In genomic region chr19:52170863-52171320, GRCh38 we compare ENCODE assay signal across 7 cellular contexts. TPM values are rescaled to one million over a fixed set of nuclear protein-coding genes. Genes with fewer than 3 reads are reported as not detected.
DNase-seq lines count a peak whose midpoint lies in the region; ATAC-seq, FAIRE-seq and TF ChIP-seq lines count a peak whose summit lies in the region.

No MANE protein-coding gene starts in this region.

- H3K9me3 Mint-ChIP-seq in activated CD8-positive, alpha-beta T cell treated with anti-CD3 and anti-CD28 coated beads, Interleukin-2, amount 10 ng/mL, durations not matched to agents 7 days and 5 days (ENCODE audit: insufficient read depth) = peaks cover 13% of the 10 kb centered on the region
- H3K9me3 Mint-ChIP-seq in glutamatergic neuron (ENCODE audit: unreplicated experiment) = peaks cover 13% of the 10 kb centered on the region

- H3K27ac Mint-ChIP-seq in activated CD8-positive, alpha-beta T cell treated with anti-CD3 and anti-CD28 coated beads, Interleukin-2, amount 10 ng/mL, durations not matched to agents 7 days and 5 days = peak overlapping the region; percentile 97
- H3K27ac Mint-ChIP-seq in glutamatergic neuron (ENCODE audit: unreplicated experiment) = peak overlapping the region; percentile 87

- TF ChIP-seq CTCF in glutamatergic neuron (IDR thresholded peaks at IDR 0.05; ENCODE audit: partially characterized antibody, unreplicated experiment) = no peak
- no peak for TF ChIP-seq CTCF in pancreas (IDR thresholded peaks at IDR 0.05)

- peaks cover 49% of the 10 kb centered on the region for H3K36me3 Mint-ChIP-seq in activated CD8-positive, alpha-beta T cell treated with anti-CD3 and anti-CD28 coated beads, Interleukin-2, amount 10 ng/mL, durations not matched to agents 7 days and 5 days (ENCODE audit: low read depth)
- peaks cover 19% of the 10 kb centered on the region for H3K36me3 Mint-ChIP-seq in glutamatergic neuron (ENCODE audit: unreplicated experiment)

- peak overlapping the region; percentile 88 for H3K4me3 Mint-ChIP-seq in activated CD8-positive, alpha-beta T cell treated with anti-CD3 and anti-CD28 coated beads, Interleukin-2, amount 10 ng/mL, durations not matched to agents 7 days and 5 days
- H3K4me3 Mint-ChIP-seq in glutamatergic neuron (ENCODE audit: unreplicated experiment) = peak overlapping the region; percentile 97

- 0 to 1% methylated on average over 22 of the region's 22 CpGs for WGBS in pancreas, 2 donors

- ATAC-seq in GM18511 (IDR thresholded peaks at IDR 0.05; ENCODE audit: unreplicated experiment) (peak; percentile 44), HG03097 (IDR thresholded peaks at IDR 0.05; ENCODE audit: low FRiP score, unreplicated experiment) (peak; percentile 11), pancreas (peak; percentile 42 to 56 (median 53))
- peak; percentile 25 for ATAC-seq in activated CD8-positive, alpha-beta T cell treated with anti-CD3 and anti-CD28 coated beads, Interleukin-2, amount 10 ng/mL, durations not matched to agents 7 days and 5 days

- peak overlapping the region; percentile 44 to 74 (median 57) for H3K27ac ChIP-seq in pancreas

- H3K4me3 ChIP-seq in pancreas = peak overlapping the region; percentile 61 to 84 (median 76)

- H3K27me3 Mint-ChIP-seq in activated CD8-positive, alpha-beta T cell treated with anti-CD3 and anti-CD28 coated beads, Interleukin-2, amount 10 ng/mL, durations not matched to agents 7 days and 5 days (ENCODE audit: low read depth) = no peaks in the 10 kb centered on the region
- peaks cover 1% of the 10 kb centered on the region for H3K27me3 Mint-ChIP-seq in glutamatergic neuron (ENCODE audit: unreplicated experiment)

- DNase-seq in activated CD8-positive, alpha-beta T cell treated with anti-CD3 and anti-CD28 coated beads, Interleukin-2, amount 10 ng/mL, durations not matched to agents 7 days and 5 days = no peak
- DNase-seq in glutamatergic neuron (peak; percentile 57), pancreas (peak in 5 of 6 donors; percentile 28 to 64 (median 57)), NCI-H510A (lab: John Stamatoyannopoulos, UW) (no peak), NCI-H774 (lab: John Stamatoyannopoulos, UW) (no peak)

- H3K4me1 ChIP-seq in pancreas = peaks cover 0 to 7% (median 4%) of the 10 kb centered on the region in 3 donors

- no peaks in the 10 kb centered on the region for H3K27me3 ChIP-seq in pancreas

- FAIRE-seq in pancreas (lab: Jason Lieb, UNC) = no peak

- CTCF ChIA-PET in activated CD8-positive, alpha-beta T cell treated with anti-CD3 and anti-CD28 coated beads, Interleukin-2, amount 10 ng/mL, durations not matched to agents 7 days and 5 days (lab: Charles Lee) = interaction anchor here (1.3 kb wide), 1 partner anchor 18 kb away, joined by 5 read pairs; no protein-coding TSS in a partner anchor

- intact Hi-C loops in pancreas (cut with DNase I) = no loop called here

- peaks cover 24% of the 10 kb centered on the region for H3K4me1 Mint-ChIP-seq in activated CD8-positive, alpha-beta T cell treated with anti-CD3 and anti-CD28 coated beads, Interleukin-2, amount 10 ng/mL, durations not matched to agents 7 days and 5 days (ENCODE audit: low read depth)
- peaks cover 3% of the 10 kb centered on the region for H3K4me1 Mint-ChIP-seq in glutamatergic neuron (ENCODE audit: low read depth, unreplicated experiment)

- peaks cover 0 to 4% (median 0%) of the 10 kb centered on the region in 3 donors for H3K36me3 ChIP-seq in pancreas

- H3K9me3 ChIP-seq in pancreas = no peaks in the 10 kb centered on the region

- POLR2A ChIA-PET in activated CD8-positive, alpha-beta T cell treated with anti-CD3 and anti-CD28 coated beads, Interleukin-2, amount 10 ng/mL, durations not matched to agents 7 days and 5 days (lab: Charles Lee) = interaction anchor here (1.0 to 3.5 kb wide), 3 partner anchors 15 to 123 kb away, joined by 3 to 25 read pairs (median 5); partner anchors contain the start of gene PPP2R1A

RNA-seq across cellular contexts. Expression of gene ZNF836, which starts 0.5 kb away (rescaled TPM):
- total RNA-seq in activated CD8-positive, alpha-beta T cell treated with anti-CD3 and anti-CD28 coated beads, Interleukin-2, amount 10 ng/mL, durations not matched to agents 7 days and 5 days = 10 to 100 TPM; 15.5 to 18.7 TPM
- total RNA-seq in glutamatergic neuron (ENCODE audit: unreplicated experiment) (29.7 TPM), pancreas (1 to 10 TPM; 4.4 to 9.2 (median 7.3) TPM)
- 1 to 10 TPM; 2.0 to 2.8 TPM for polyA plus RNA-seq in pancreas

RNA-seq across cellular contexts. Expression of gene PPP2R1A, which starts 19.0 kb away (rescaled TPM):
- 100 to 1,000 TPM; 223 to 225 TPM for total RNA-seq in activated CD8-positive, alpha-beta T cell treated with anti-CD3 and anti-CD28 coated beads, Interleukin-2, amount 10 ng/mL, durations not matched to agents 7 days and 5 days
- total RNA-seq in glutamatergic neuron (ENCODE audit: unreplicated experiment) (311 TPM), pancreas (100 to 1,000 TPM in 3 of 6 donors, 10 to 100 TPM in 3; 70.9 to 119 (median 99.1) TPM)
- 100 to 1,000 TPM in 1 of 2 donors, 10 to 100 TPM in 1; 89.1 to 108 TPM for polyA plus RNA-seq in pancreas

RNA-seq across cellular contexts. Expression of gene ZNF616, which starts 31.2 kb away (rescaled TPM):
- 1 to 10 TPM; 6.2 to 8.4 TPM for total RNA-seq in activated CD8-positive, alpha-beta T cell treated with anti-CD3 and anti-CD28 coated beads, Interleukin-2, amount 10 ng/mL, durations not matched to agents 7 days and 5 days
- 22.5 TPM for total RNA-seq in glutamatergic neuron (ENCODE audit: unreplicated experiment)
- total RNA-seq in pancreas = 1 to 10 TPM; 3.9 to 9.1 (median 5.5) TPM
- polyA plus RNA-seq in pancreas = 1 to 10 TPM; 2.4 TPM

Comparison
In these comparisons a context has a peak if more than half of its experiments do, and no peak if none do; other contexts are left out.
1. DNase-seq: peak in glutamatergic neuron (single experiment) and pancreas (5 of 6); none in activated CD8-positive, alpha-beta T cell treated with anti-CD3 and anti-CD28 coated beads, Interleukin-2, amount 10 ng/mL, durations not matched to agents 7 days and 5 days (single experiment), NCI-H510A (single experiment) and NCI-H774 (single experiment).
2. Peak in every context shown above with its lines, with median percentiles within 50 percentile points of each other: ATAC-seq.